ENCODE assay signal across 27 cellular contexts in the genomic region with DNA sequence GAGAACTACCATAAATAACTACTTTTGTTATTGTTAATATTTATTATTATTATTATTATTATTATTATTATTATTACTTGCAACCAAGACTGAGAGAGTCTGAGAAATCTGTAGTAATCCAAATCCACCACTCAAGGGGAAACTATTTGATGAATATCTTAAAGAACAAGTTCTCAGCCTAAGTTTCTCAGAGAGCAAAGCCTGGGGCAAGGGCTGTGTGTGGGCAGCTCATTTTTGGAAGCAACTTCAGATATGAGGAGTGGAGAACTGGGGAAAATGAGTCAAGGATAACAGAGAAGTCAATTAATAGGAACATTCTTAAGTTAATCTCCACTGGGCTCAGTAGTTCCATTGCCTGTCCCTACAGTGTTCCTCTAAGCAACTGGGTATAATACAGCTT. TPM values are rescaled to one million over a fixed set of nuclear protein-coding genes. Genes with fewer than 3 reads are reported as not detected.
"Had no signal": no experiment of that assay in that cellular context is flagged by ENCODE, and none has a peak within 500 bp of the region (broad histone marks: within the 10 kb centered on the region; RNA-seq: fewer than 3 reads in every experiment).

No MANE protein-coding gene starts in this region.

- DNase-seq: stimulated activated CD4-positive, alpha-beta T cell treated with anti-CD3 and anti-CD28 coated beads, Interleukin-2, amount 100 ng/mL, for 48 hours; stimulated activated CD4-positive, alpha-beta T cell treated with anti-CD3 and anti-CD28 coated beads, Interleukin-4, amount 100 ng/mL, for 1 hour; stimulated activated CD4-positive, alpha-beta T cell treated with anti-CD3 and anti-CD28 coated beads, Interleukin-4, amount 100 ng/mL, for 24 hours; stimulated activated CD4-positive, alpha-beta T cell treated with anti-CD3 and anti-CD28 coated beads, Interleukin-4, amount 100 ng/mL, for 4 hours; stimulated activated CD8-positive, alpha-beta memory T cell treated with anti-CD3 and anti-CD28 coated beads, Interleukin-4, amount 100 ng/mL, for 48 hours; stimulated activated naive B cell treated with anti-CD40 and anti-IgM and Interleukin-4, amounts not matched to agents 10 μg/mL and 1 μg/mL and 100 μg/mL, for 72 hours; stimulated activated naive CD4-positive, alpha-beta T cell; stimulated activated naive CD4-positive, alpha-beta T cell treated with Interleukin-2 at 50 U/mL for 16 hours; stimulated activated naive CD8-positive, alpha-beta T cell treated with anti-CD3 and anti-CD28 coated beads, Interleukin-15, amount 100 ng/mL, for 72 hours; stimulated activated naive CD8-positive, alpha-beta T cell treated with anti-CD3 and anti-CD28 coated beads, Interleukin-15, Interleukin-2, amounts not matched to agents 100 U/mL and 50 U/mL, for 24 hours; stomach; substantia nigra; testis; thyroid gland; tibial artery; transverse colon; upper lobe of left lung; upper lobe of right lung; uterus had no signal

- H3K36me3 ChIP-seq: stomach, suprapubic skin, thoracic aorta, thyroid gland, tibial artery, tibial nerve, transverse colon, upper lobe of left lung, upper lobe of right lung, uterus, vagina had no signal

- H3K4me3 ChIP-seq: stomach, suprapubic skin, testis, thoracic aorta, thyroid gland, tibial artery, tibial nerve, transverse colon, upper lobe of left lung, upper lobe of right lung, uterus, vagina had no signal

- H3K27ac ChIP-seq: stomach, suprapubic skin, testis, thoracic aorta, tibial artery, tibial nerve, transverse colon, upper lobe of left lung, upper lobe of right lung, uterus, vagina had no signal

- FAIRE-seq: urothelium cell line had no signal

- H3K9me3 ChIP-seq: stomach, suprapubic skin, testis, thoracic aorta, thyroid gland, tibial artery, tibial nerve, transverse colon, upper lobe of left lung, upper lobe of right lung, uterus, vagina had no signal

- ATAC-seq: stimulated activated effector memory CD8-positive, alpha-beta T cell treated with anti-CD3 and anti-CD28 coated beads, Interleukin-12 subunit alpha, Interleukin-12 subunit beta, amount 100 ng/mL, for 72 hours; stimulated activated memory B cell treated with anti-CD40 and anti-IgM and Interleukin-4, amounts not matched to agents 10 μg/mL and 1 μg/mL and 100 μg/mL, for 72 hours; stimulated activated naive B cell treated with anti-CD40 and anti-IgM and Interleukin-4, amounts not matched to agents 10 μg/mL and 1 μg/mL and 100 μg/mL, for 72 hours; stimulated activated naive CD8-positive, alpha-beta T cell treated with anti-CD3 and anti-CD28 coated beads, Interleukin-15, amount 100 ng/mL, for 72 hours; stimulated activated naive CD8-positive, alpha-beta T cell treated with anti-CD3 and anti-CD28 coated beads, Interleukin-15, Interleukin-2, amounts not matched to agents 100 U/mL and 50 U/mL, for 24 hours; upper lobe of right lung had no signal

- H3K4me1 ChIP-seq: testis, transverse colon, upper lobe of left lung, upper lobe of right lung, uterus had no signal

- H3K27me3 ChIP-seq: stomach, suprapubic skin, testis, thyroid gland, tibial artery, tibial nerve, transverse colon, upper lobe of left lung, upper lobe of right lung, uterus, vagina had no signal

RNA-seq across cellular contexts. Expression of gene KCNJ16, which starts 57.1 kb away (rescaled TPM):
- total RNA-seq: suprapubic skin, ureter, vagina had no signal
